8 cellular contexts compared by ENCODE assay signal in genomic region chr17:60678118-60678444, GRCh38. TPM values are rescaled to one million over a fixed set of nuclear protein-coding genes. Genes with fewer than 3 reads are reported as not detected.
DNase-seq lines count a peak whose midpoint lies in the region; ATAC-seq and TF ChIP-seq lines count a peak whose summit lies in the region.

No MANE protein-coding gene starts in this region.

- H3K36me3 Mint-ChIP-seq in central memory CD8-positive, alpha-beta T cell (ENCODE audit: insufficient read depth), result peaks cover 20% of the 10 kb centered on the region

- TF ChIP-seq CTCF in BE2C (IDR thresholded peaks at IDR 0.05; ENCODE audit: low read depth, low read length), result no peak

- H3K4me1 Mint-ChIP-seq in central memory CD8-positive, alpha-beta T cell, result peaks cover 28% of the 10 kb centered on the region

- WGBS in HUES64, result 14% methylated on average over 6 of the region's 6 CpGs

- H3K27ac ChIP-seq in HUES64 (ENCODE audit: low read depth, low read length) (peak overlapping the region; percentile 17; the same call in 1 of the 2 replicates), muscle layer of duodenum (ENCODE audit: low read length) (peak overlapping the region; percentile 52)

- H3K9ac ChIP-seq in HUES64 (ENCODE audit: low read depth, low read length), result peak overlapping the region; percentile 72

- no peaks in the 10 kb centered on the region for H3K27me3 Mint-ChIP-seq in central memory CD8-positive, alpha-beta T cell

- peak overlapping the region; percentile 95 for H3K4me3 Mint-ChIP-seq in central memory CD8-positive, alpha-beta T cell

- no peaks in the 10 kb centered on the region for H3K27me3 ChIP-seq in BE2C
- no peaks in the 10 kb centered on the region for H3K27me3 ChIP-seq in HUES64 (ENCODE audit: insufficient read depth, low read length)
- no peaks in the 10 kb centered on the region for H3K27me3 ChIP-seq in muscle layer of duodenum (ENCODE audit: low read depth, low read length)

- DNase-seq in BE2C (no peak), HPDE6-E6E7 (ENCODE audit: extremely low spot score) (no peak), Kasumi-1 (lab: John Stamatoyannopoulos, UW) (no peak), NCI-H748 (lab: John Stamatoyannopoulos, UW; ENCODE audit: unreplicated experiment) (no peak)
- no peak for DNase-seq in central memory CD8-positive, alpha-beta T cell (ENCODE audit: low spot score in 2 of 2)

- H3K4me1 ChIP-seq in BE2C (no peaks in the 10 kb centered on the region), HUES64 (ENCODE audit: insufficient read depth, low read length) (no peaks in the 10 kb centered on the region), muscle layer of duodenum (ENCODE audit: control insufficient read depth in 1 of 2, insufficient read depth in 2 of 2, low read length in 2 of 2) (peaks cover 0 to 14% of the 10 kb centered on the region in 2 donors)

- peaks cover 4% of the 10 kb centered on the region for H3K9me3 Mint-ChIP-seq in central memory CD8-positive, alpha-beta T cell

- H3K36me3 ChIP-seq in BE2C (no peaks in the 10 kb centered on the region), HUES64 (ENCODE audit: insufficient read depth, low read length) (no peaks in the 10 kb centered on the region), muscle layer of duodenum (ENCODE audit: control insufficient read depth in 1 of 2, insufficient read depth in 2 of 2, low read length in 2 of 2) (peaks cover 0 to 8% of the 10 kb centered on the region in 2 donors)

- no peaks in the 10 kb centered on the region for H3K9me3 ChIP-seq in BE2C
- no peaks in the 10 kb centered on the region for H3K9me3 ChIP-seq in HUES64 (ENCODE audit: insufficient read depth, low read depth, low read length)
- H3K9me3 ChIP-seq in muscle layer of duodenum (ENCODE audit: control insufficient read depth in 1 of 2, low read length in 2 of 2), result no peaks in the 10 kb centered on the region

- ATAC-seq in central memory CD8-positive, alpha-beta T cell (replicated peaks; ENCODE audit: extremely low read depth, poor library complexity, severe bottlenecking), result no peak
- ATAC-seq in HG03342 (IDR thresholded peaks at IDR 0.05; ENCODE audit: unreplicated experiment), result no peak

- H3K4me3 ChIP-seq in BE2C (ENCODE audit: low read depth, low read length), result peak overlapping the region; percentile 78
- H3K4me3 ChIP-seq in HUES64 (ENCODE audit: low read length), result peak overlapping the region; percentile 82
- H3K4me3 ChIP-seq in muscle layer of duodenum (ENCODE audit: low read depth in 1 of 2, low read length in 2 of 2), result peak overlapping the region; percentile 93 to 98

- peak overlapping the region; percentile 89 for H3K27ac Mint-ChIP-seq in central memory CD8-positive, alpha-beta T cell (ENCODE audit: low read depth)

RNA-seq across cellular contexts. Expression of gene BCAS3, which starts 0.4 kb away (rescaled TPM):
- polyA plus RNA-seq in BE2C (2012; ENCODE audit: insufficient read depth, insufficient read length, low read depth), result 19.3 TPM
- polyA plus RNA-seq in HUES64 (2013, experiment 1 of 2), result 9.2 TPM
- 14.1 TPM for polyA plus RNA-seq in HUES64 (2013, experiment 2 of 2)
